ENCODE assay signal across 22 cellular contexts in the genomic region with DNA sequence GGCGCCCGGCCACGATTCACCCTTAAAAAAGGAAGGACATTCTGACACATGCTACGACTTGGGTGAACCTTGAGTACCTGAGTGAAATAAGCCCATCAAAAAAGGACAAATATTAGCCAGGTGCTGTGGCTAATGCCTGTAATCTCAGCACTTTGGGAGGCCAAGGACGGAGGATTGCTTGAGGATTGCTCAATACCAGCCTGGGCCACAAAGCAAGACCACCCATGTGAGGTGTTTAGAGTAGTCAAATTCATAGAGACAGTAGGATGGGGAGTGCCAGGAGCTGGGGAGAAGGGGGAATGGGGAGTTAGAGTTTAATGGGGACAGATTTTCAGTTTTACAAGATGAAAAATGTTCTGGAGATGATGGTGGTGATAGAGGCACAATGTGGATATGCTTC.
"Had no signal": no experiment of that assay in that cellular context is flagged by ENCODE, and none has a peak within 500 bp of the region (broad histone marks: within the 10 kb centered on the region; RNA-seq: fewer than 3 reads in every experiment).

No MANE protein-coding gene starts in this region.

- H3K27me3 Mint-ChIP-seq: activated CD4-positive, alpha-beta memory T cell treated with anti-CD3 and anti-CD28 coated beads for 36 hours; activated naive CD8-positive, alpha-beta T cell treated with anti-CD3 and anti-CD28 coated beads for 36 hours; central memory CD8-positive, alpha-beta T cell; effector memory CD8-positive, alpha-beta T cell; naive thymus-derived CD4-positive, alpha-beta T cell had no signal

- FAIRE-seq: colon, kidney had no signal

- H3K27ac Mint-ChIP-seq: activated CD4-positive, alpha-beta memory T cell treated with anti-CD3 and anti-CD28 coated beads for 36 hours; activated naive CD8-positive, alpha-beta T cell treated with anti-CD3 and anti-CD28 coated beads for 36 hours; effector memory CD8-positive, alpha-beta T cell had no signal

- ATAC-seq: effector memory CD8-positive, alpha-beta T cell; gastrocnemius medialis; lower lobe of right lung; naive thymus-derived CD4-positive, alpha-beta T cell had no signal

- H3K27me3 ChIP-seq: breast epithelium, esophagus squamous epithelium, gastrocnemius medialis, testis, uterus had no signal

- H3K9me3 Mint-ChIP-seq: activated CD4-positive, alpha-beta memory T cell treated with anti-CD3 and anti-CD28 coated beads for 36 hours; activated naive CD8-positive, alpha-beta T cell treated with anti-CD3 and anti-CD28 coated beads for 36 hours; central memory CD8-positive, alpha-beta T cell; effector memory CD8-positive, alpha-beta T cell; naive thymus-derived CD4-positive, alpha-beta T cell had no signal

- H3K4me3 ChIP-seq: breast epithelium, esophagus squamous epithelium, gastrocnemius medialis, lower lobe of right lung, testis, uterus had no signal

- H3K36me3 ChIP-seq: breast epithelium, esophagus squamous epithelium, gastrocnemius medialis, lower lobe of right lung, uterus had no signal

- H3K9me3 ChIP-seq: breast epithelium, esophagus squamous epithelium, gastrocnemius medialis, lower lobe of right lung, testis, uterus had no signal

- H3K4me1 ChIP-seq: breast epithelium, gastrocnemius medialis, lower lobe of right lung, testis, uterus had no signal

- DNase-seq: activated CD4-positive, alpha-beta memory T cell treated with anti-CD3 and anti-CD28 coated beads for 36 hours; activated CD4-positive, alpha-beta T cell treated with anti-CD3 and anti-CD28 coated beads for 4 hours; activated CD4-positive, CD25-positive, alpha-beta regulatory T cell; activated gamma-delta T cell treated with Interleukin-2 at 50 U/mL for 16 hours; activated naive CD8-positive, alpha-beta T cell treated with anti-CD3 and anti-CD28 coated beads for 36 hours; activated T-cell treated with anti-CD3 and anti-CD28 coated beads, Interleukin-2, amount 50 U/mL, for 1 hour; amniotic stem cell; effector memory CD8-positive, alpha-beta T cell; esophagus squamous epithelium; gastrocnemius medialis; hypothalamus; kidney; lower lobe of right lung; naive thymus-derived CD4-positive, alpha-beta T cell; stimulated activated CD4-positive, alpha-beta T cell treated with anti-CD3 and anti-CD28 coated beads, Interleukin-4, amount 100 ng/mL, for 1 hour; stimulated activated naive CD4-positive, alpha-beta T cell; testis; trophoblast cell; uterus had no signal

- H3K27ac ChIP-seq: breast epithelium, esophagus squamous epithelium, gastrocnemius medialis, lower lobe of right lung, testis, uterus had no signal

- H3K4me3 Mint-ChIP-seq: activated CD4-positive, alpha-beta memory T cell treated with anti-CD3 and anti-CD28 coated beads for 36 hours; activated naive CD8-positive, alpha-beta T cell treated with anti-CD3 and anti-CD28 coated beads for 36 hours; central memory CD8-positive, alpha-beta T cell; effector memory CD8-positive, alpha-beta T cell had no signal

- H3K36me3 Mint-ChIP-seq: activated CD4-positive, alpha-beta memory T cell treated with anti-CD3 and anti-CD28 coated beads for 36 hours had no signal
